ENCODE assay signal across 9 cellular contexts in the genomic region with DNA sequence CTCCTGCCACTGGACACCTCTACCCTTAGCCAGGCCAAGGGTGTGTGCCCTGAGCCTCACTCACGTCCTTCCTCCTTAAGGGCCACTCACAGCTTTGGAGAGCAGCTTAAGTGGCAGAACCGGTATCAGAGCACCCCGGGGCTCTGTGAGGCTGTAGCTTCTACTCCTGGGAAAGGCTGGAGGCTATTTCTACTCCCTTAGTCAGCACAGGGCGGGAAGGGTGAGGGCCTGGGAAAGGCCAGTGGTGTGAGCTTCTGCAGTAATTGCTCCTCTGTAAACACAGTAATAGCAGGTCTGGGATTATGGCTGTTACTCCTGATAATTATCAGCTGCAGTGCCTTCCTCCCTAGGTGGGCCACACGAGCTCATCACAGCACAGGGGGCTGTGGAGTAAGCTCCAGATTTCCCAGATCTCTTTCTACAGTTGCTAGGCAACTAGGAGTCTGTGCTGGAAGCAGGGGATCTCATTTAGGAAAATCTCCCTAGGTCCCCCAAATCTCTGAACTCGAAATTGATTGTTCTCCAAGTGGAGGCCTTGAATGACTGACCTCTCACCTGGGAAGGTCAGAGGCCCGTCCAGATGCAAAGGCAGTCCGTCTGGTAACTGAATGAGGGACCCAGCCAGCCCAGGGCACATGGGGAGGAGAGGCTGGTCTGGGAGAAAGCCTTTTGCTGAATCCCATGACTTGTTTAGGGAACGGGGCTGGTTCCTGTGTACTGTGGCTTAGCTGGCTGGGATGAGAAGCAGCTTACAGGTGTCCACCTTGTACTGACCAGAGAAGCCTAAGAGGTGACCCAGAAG. TPM values are rescaled to one million over a fixed set of nuclear protein-coding genes. Genes with fewer than 3 reads are reported as not detected.
DNase-seq lines count a peak whose midpoint lies in the region; ATAC-seq and TF ChIP-seq lines count a peak whose summit lies in the region.
"Had no signal": no experiment of that assay in that cellular context is flagged by ENCODE, and none has a peak within 500 bp of the region (broad histone marks: within the 10 kb centered on the region; RNA-seq: fewer than 3 reads in every experiment).

No MANE protein-coding gene starts in this region.

- no TSS peak for BruUV-seq in PC-9 (replicated peaks; lab: Mats Ljungman, UMichigan)

- H3K4me2 ChIP-seq in PC-9, result peak overlapping the region; percentile 79

- H3K36me3 ChIP-seq in left ventricle myocardium inferior (no peaks in the 10 kb centered on the region), PC-9 (ENCODE audit: low read depth) (no peaks in the 10 kb centered on the region), upper lobe of left lung (no peaks in the 10 kb centered on the region), H7 (replicated peaks; ENCODE audit: control insufficient read depth, insufficient read depth, low read length) (no peaks in the 10 kb centered on the region)

- ATAC-seq in Right ventricle myocardium inferior, result no peak
- peak; percentile 71 to 91 for ATAC-seq in upper lobe of left lung (ENCODE audit: low FRiP score in 2 of 2)

- H3K27ac ChIP-seq in left ventricle myocardium inferior (replicated peaks) (peak overlapping the region; percentile 50), PC-9 (peak overlapping the region; percentile 99), upper lobe of left lung (peak overlapping the region; percentile 28 to 74 (median 63))

- no peak for DNase-seq in left ventricle myocardium inferior
- no peak for DNase-seq in Right ventricle myocardium inferior (ENCODE audit: missing footprints)
- peak; percentile 95 to 100 for DNase-seq in PC-9
- peak; percentile 57 for DNase-seq in iris pigment epithelial cell (ENCODE audit: low read depth)
- DNase-seq in upper lobe of left lung, result peak in 1 of 2 donors; percentile 91
- DNase-seq in epidermal melanocyte (ENCODE audit: insufficient read length, low spot score), result no peak
- DNase-seq in H7, result no peak
- DNase-seq in HUDEP-2 (lab: John Stamatoyannopoulos, UW; ENCODE audit: unreplicated experiment in 76 of 76), result no peak
- DNase-seq: hippocampal formation had no signal

- H3K79me2 ChIP-seq in PC-9 (ENCODE audit: low read depth), result peaks cover 12% of the 10 kb centered on the region; the same call in 1 of the 2 replicates

- no peaks in the 10 kb centered on the region for H3K9me3 ChIP-seq in left ventricle myocardium inferior (replicated peaks)
- peaks cover 9% of the 10 kb centered on the region for H3K9me3 ChIP-seq in PC-9 (ENCODE audit: insufficient read depth, low read depth)
- H3K9me3 ChIP-seq in upper lobe of left lung, result no peaks in the 10 kb centered on the region

- H2AFZ ChIP-seq in PC-9, result no peak overlapping the region

- peaks cover 57% of the 10 kb centered on the region for H3F3A ChIP-seq in PC-9 (ENCODE audit: insufficient read depth, low read depth)

- POLR2A ChIA-PET in PC-9 (lab: Charles Lee; ENCODE audit: unreplicated experiment), result interaction anchor here (0.6 to 2.0 kb wide), 8 partner anchors 10 to 972 kb away, joined by 3 to 52 read pairs (median 6); no protein-coding TSS in a partner anchor

- H4K20me1 ChIP-seq in PC-9 (ENCODE audit: insufficient read depth), result no peaks in the 10 kb centered on the region

- CTCF ChIA-PET in PC-9 (lab: Charles Lee), result interaction anchor here (0.9 to 2.0 kb wide), 4 partner anchors 13 to 236 kb away, joined by 3 to 7 read pairs (median 3); no protein-coding TSS in a partner anchor

- no peak overlapping the region for H3K4me3 ChIP-seq in left ventricle myocardium inferior
- H3K4me3 ChIP-seq in PC-9, result peak overlapping the region; percentile 37; the same call in 1 of the 2 replicates
- H3K4me3 ChIP-seq in upper lobe of left lung, result no peak overlapping the region
- H3K4me3 ChIP-seq in H7 (ENCODE audit: insufficient read depth, low read depth, low read length), result no peak overlapping the region

- TF ChIP-seq CTCF in left ventricle myocardium inferior (IDR thresholded peaks at IDR 0.05; ENCODE audit: borderline replicate concordance) (no peak), PC-9 (conservative IDR thresholded peaks at IDR 0.05) (no peak), upper lobe of left lung (IDR thresholded peaks at IDR 0.05) (no peak)

- no peaks in the 10 kb centered on the region for H3K27me3 ChIP-seq in left ventricle myocardium inferior (ENCODE audit: low read depth)
- H3K27me3 ChIP-seq in PC-9 (ENCODE audit: insufficient read depth, low read depth), result no peaks in the 10 kb centered on the region
- H3K27me3 ChIP-seq in upper lobe of left lung, result no peaks in the 10 kb centered on the region
- H3K27me3 ChIP-seq in H7 (ENCODE audit: control insufficient read depth, insufficient read depth, low read length), result no peaks in the 10 kb centered on the region

- TF ChIP-seq EP300 in upper lobe of left lung (IDR thresholded peaks at IDR 0.05), result peak in 2 of 4 donors; percentile 8 to 83

- intact Hi-C loops in left ventricle myocardium inferior (cut with micrococcal nuclease) (no loop called here), Right ventricle myocardium inferior (cut with DNase I) (no loop called here), PC-9 (cut with micrococcal nuclease; ENCODE audit: unreplicated experiment) (loop anchor here (1.0 to 5.0 kb wide), 3 partner anchors 17 to 41 kb away; partner anchors contain the start of gene IER5)

- 51 to 64% methylated on average over 8 to 9 of the region's 9 CpGs for WGBS in upper lobe of left lung, 2 donors

- H3K9me2 ChIP-seq in PC-9 (ENCODE audit: insufficient read depth), result no peaks in the 10 kb centered on the region

- H3K4me1 ChIP-seq in left ventricle myocardium inferior (peaks cover 28% of the 10 kb centered on the region), PC-9 (replicated peaks; ENCODE audit: insufficient read depth) (peaks cover 95% of the 10 kb centered on the region), upper lobe of left lung (peaks cover 17 to 38% (median 26%) of the 10 kb centered on the region in 4 donors)

- TF ChIP-seq POLR2A in upper lobe of left lung (IDR thresholded peaks at IDR 0.05), result no peak

RNA-seq across cellular contexts. Expression of gene IER5, which starts 29.3 kb away (rescaled TPM):
- total RNA-seq in left ventricle myocardium inferior, result 22.1 TPM
- total RNA-seq in Right ventricle myocardium inferior, result 14.3 TPM
- total RNA-seq in PC-9 (2021), result 21.2 and 23.4 TPM in 2 replicates
- 10 to 100 TPM; 15.0 to 43.6 (median 26.1) TPM for total RNA-seq in upper lobe of left lung
- 18.0 and 18.8 TPM in 2 replicates for total RNA-seq in H7 (2014; rRNA removed; shearing (Covaris generic))

Comparison
In these comparisons a context has a peak if more than half of its experiments do, and no peak if none do; other contexts are left out.
1. DNase-seq: peak in PC-9 (2 of 2) and iris pigment epithelial cell (single experiment); none in left ventricle myocardium inferior (single experiment), Right ventricle myocardium inferior (single experiment), epidermal melanocyte (single experiment), H7 (single experiment) and HUDEP-2 (0 of 76).
2. Peak in every context shown above with its lines, with median percentiles within 50 percentile points of each other: H3K27ac ChIP-seq.